In the genomic region with DNA sequence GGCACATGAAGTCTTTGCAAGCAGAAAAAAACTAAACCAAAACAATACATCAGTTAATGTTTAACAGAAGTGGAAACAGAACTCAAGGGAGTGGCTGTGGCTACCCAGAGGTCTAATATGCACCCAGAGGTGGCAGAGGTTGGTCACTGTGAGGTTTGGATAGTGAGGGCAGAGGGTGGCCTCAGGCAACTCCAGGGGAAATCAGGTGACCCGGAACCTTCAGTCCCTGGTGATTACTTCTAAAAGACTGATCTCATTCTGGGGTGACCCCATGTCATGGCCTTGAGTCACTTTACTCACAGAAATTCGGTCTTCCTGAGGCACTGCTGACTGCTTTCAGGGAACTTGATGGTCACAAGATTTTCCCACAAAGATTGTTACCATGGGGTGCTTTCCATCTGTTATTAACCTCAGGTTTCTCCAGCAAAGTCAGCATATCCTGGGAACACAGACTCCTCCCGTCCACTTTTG, we compare ENCODE assay signal across 16 cellular contexts.
DNase-seq lines count a peak whose midpoint lies in the region; ATAC-seq and TF ChIP-seq lines count a peak whose summit lies in the region.
"Had no signal": no experiment of that assay in that cellular context is flagged by ENCODE, and none has a peak within 500 bp of the region (broad histone marks: within the 10 kb centered on the region; RNA-seq: fewer than 3 reads in every experiment).

No MANE protein-coding gene starts in this region.

- H3K4me3 ChIP-seq in epithelial cell of proximal tubule (ENCODE audit: low read depth, low read length) = no peak overlapping the region
- H3K4me3 ChIP-seq: heart right ventricle, tibial artery had no signal

- ATAC-seq in GM19043 (IDR thresholded peaks at IDR 0.05; ENCODE audit: low read depth, unreplicated experiment) (peak; percentile 49), HG03108 (IDR thresholded peaks at IDR 0.05; ENCODE audit: unreplicated experiment) (peak; percentile 58), Right ventricle myocardium superior (ENCODE audit: poor library complexity) (no peak), HG02840 (IDR thresholded peaks at IDR 0.05; ENCODE audit: low FRiP score, unreplicated experiment) (no peak), HG03095 (IDR thresholded peaks at IDR 0.05; ENCODE audit: unreplicated experiment) (no peak)
- no peak for ATAC-seq in stimulated activated naive CD8-positive, alpha-beta T cell treated with anti-CD3 and anti-CD28 coated beads, Interleukin-15, Interleukin-2, amounts not matched to agents 100 U/mL and 50 U/mL, for 24 hours
- ATAC-seq: heart right ventricle had no signal

- DNase-seq in epithelial cell of proximal tubule (ENCODE audit: low read depth) = peak; percentile 98
- DNase-seq in stimulated activated naive CD8-positive, alpha-beta T cell treated with anti-CD3 and anti-CD28 coated beads, Interleukin-15, Interleukin-2, amounts not matched to agents 100 U/mL and 50 U/mL, for 24 hours = no peak
- DNase-seq in Right ventricle myocardium superior = no peak
- DNase-seq: activated CD8-positive, alpha-beta memory T cell treated with anti-CD3 and anti-CD28 coated beads for 24 hours; activated naive CD4-positive, alpha-beta T cell treated with anti-CD3 and anti-CD28 coated beads, Interleukin-2, amount 10 ng/mL, durations not matched to agents 7 days and 5 days; heart right ventricle; NCI-H1105; occipital lobe; RPMI8226; T1000; tibial artery had no signal

- intact Hi-C loops in Right ventricle myocardium superior (cut with DNase I) = loop anchor here (10.0 kb wide), 1 partner anchor 122 kb away; no protein-coding TSS in a partner anchor

- TF ChIP-seq CTCF in 22Rv1 (IDR thresholded peaks at IDR 0.05) (no peak), epithelial cell of proximal tubule (conservative IDR thresholded peaks at IDR 0.05; ENCODE audit: low read depth, low read length) (no peak)

- peak overlapping the region; percentile 49 for H3K27ac ChIP-seq in 22Rv1
- H3K27ac ChIP-seq: tibial artery had no signal

Comparison
In these comparisons a context has a peak if more than half of its experiments do, and no peak if none do; other contexts are left out.
1. ATAC-seq: peak in GM19043 (single experiment) and HG03108 (single experiment); none in stimulated activated naive CD8-positive, alpha-beta T cell treated with anti-CD3 and anti-CD28 coated beads, Interleukin-15, Interleukin-2, amounts not matched to agents 100 U/mL and 50 U/mL, for 24 hours (single experiment), Right ventricle myocardium superior (single experiment), HG02840 (single experiment) and HG03095 (single experiment).